25 cellular contexts compared by ENCODE assay signal in the genomic region with DNA sequence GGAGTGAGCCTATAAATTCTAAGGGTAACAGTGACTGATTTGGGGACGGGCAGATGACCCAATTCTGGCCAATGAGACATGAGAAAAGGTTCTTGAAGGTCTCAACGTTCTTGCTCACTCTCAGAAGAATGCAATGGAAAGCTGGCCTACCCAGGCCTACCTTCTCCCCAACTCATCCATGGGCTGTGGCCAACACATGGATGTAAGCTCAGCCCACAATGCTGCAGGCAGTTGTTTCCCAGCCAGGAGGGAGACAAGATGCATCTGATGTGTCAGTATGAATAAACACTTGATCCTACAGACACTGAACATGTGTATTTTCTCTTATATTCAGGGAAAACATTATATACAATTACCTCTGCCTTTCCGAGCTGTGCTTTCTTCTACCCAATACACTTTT.
"Had no signal": no experiment of that assay in that cellular context is flagged by ENCODE, and none has a peak within 500 bp of the region (broad histone marks: within the 10 kb centered on the region; RNA-seq: fewer than 3 reads in every experiment).

No MANE protein-coding gene starts in this region.

- H3K27me3 Mint-ChIP-seq: memory B cell; naive thymus-derived CD4-positive, alpha-beta T cell; natural killer cell treated with Interleukin-12 subunit alpha and Interleukin-12 subunit beta and Interleukin-15 and Interleukin-18, amount 100 ng/mL, for 72 hours; progenitor cell of endocrine pancreas; stimulated activated memory B cell treated with anti-CD40 and anti-IgM and Interleukin-4, amounts not matched to agents 10 μg/mL and 1 μg/mL and 100 μg/mL, for 72 hours; stimulated activated naive CD8-positive, alpha-beta T cell treated with anti-CD3 and anti-CD28 coated beads, Interleukin-15, amount 100 ng/mL, for 72 hours had no signal

- H3K4me3 ChIP-seq: hepatocyte, left ventricle myocardium inferior, lung, mucosa of descending colon, ovary, right atrium auricular region, right lobe of liver, smooth muscle cell, thyroid gland, transverse colon, upper lobe of left lung had no signal

- DNase-seq: islet precursor cell; left ventricle myocardium inferior; midbrain; mucosa of descending colon; naive thymus-derived CD4-positive, alpha-beta T cell; ovary; right lobe of liver; stimulated activated CD4-positive, alpha-beta T cell treated with anti-CD3 and anti-CD28 coated beads, Interleukin-1b, Interleukin-23, amount 100 ng/mL, for 48 hours; stimulated activated CD4-positive, alpha-beta T cell treated with anti-CD3 and anti-CD28 coated beads, Interleukin-2, amount 100 ng/mL, for 48 hours; stimulated activated CD4-positive, alpha-beta T cell treated with anti-CD3 and anti-CD28 coated beads, Interleukin-4, amount 100 ng/mL, for 4 hours; stimulated activated CD8-positive, alpha-beta memory T cell treated with anti-CD3 and anti-CD28 coated beads, Interleukin-4, amount 100 ng/mL, for 48 hours; stimulated activated naive CD4-positive, alpha-beta T cell treated with Interleukin-2 at 50 U/mL for 16 hours; stimulated activated naive CD8-positive, alpha-beta T cell treated with anti-CD3 and anti-CD28 coated beads, Interleukin-15, amount 100 ng/mL, for 72 hours; substantia nigra; thyroid gland; transverse colon; upper lobe of left lung had no signal

- H3K27ac Mint-ChIP-seq: memory B cell; natural killer cell treated with Interleukin-12 subunit alpha and Interleukin-12 subunit beta and Interleukin-15 and Interleukin-18, amount 100 ng/mL, for 72 hours; progenitor cell of endocrine pancreas; stimulated activated memory B cell treated with anti-CD40 and anti-IgM and Interleukin-4, amounts not matched to agents 10 μg/mL and 1 μg/mL and 100 μg/mL, for 72 hours; stimulated activated naive CD8-positive, alpha-beta T cell treated with anti-CD3 and anti-CD28 coated beads, Interleukin-15, amount 100 ng/mL, for 72 hours had no signal

- H3K4me3 Mint-ChIP-seq: memory B cell; naive thymus-derived CD4-positive, alpha-beta T cell; natural killer cell treated with Interleukin-12 subunit alpha and Interleukin-12 subunit beta and Interleukin-15 and Interleukin-18, amount 100 ng/mL, for 72 hours; stimulated activated memory B cell treated with anti-CD40 and anti-IgM and Interleukin-4, amounts not matched to agents 10 μg/mL and 1 μg/mL and 100 μg/mL, for 72 hours; stimulated activated naive CD8-positive, alpha-beta T cell treated with anti-CD3 and anti-CD28 coated beads, Interleukin-15, amount 100 ng/mL, for 72 hours had no signal

- H3K4me2 ChIP-seq: hepatocyte, smooth muscle cell had no signal

- H3K9me3 Mint-ChIP-seq: memory B cell; naive thymus-derived CD4-positive, alpha-beta T cell; natural killer cell treated with Interleukin-12 subunit alpha and Interleukin-12 subunit beta and Interleukin-15 and Interleukin-18, amount 100 ng/mL, for 72 hours; stimulated activated memory B cell treated with anti-CD40 and anti-IgM and Interleukin-4, amounts not matched to agents 10 μg/mL and 1 μg/mL and 100 μg/mL, for 72 hours; stimulated activated naive CD8-positive, alpha-beta T cell treated with anti-CD3 and anti-CD28 coated beads, Interleukin-15, amount 100 ng/mL, for 72 hours had no signal

- H3K4me1 Mint-ChIP-seq: stimulated activated naive CD8-positive, alpha-beta T cell treated with anti-CD3 and anti-CD28 coated beads, Interleukin-15, amount 100 ng/mL, for 72 hours had no signal

- H3K4me1 ChIP-seq: left ventricle myocardium inferior, right atrium auricular region, right lobe of liver, thyroid gland, upper lobe of left lung had no signal

- H3K27ac ChIP-seq: hepatocyte, left ventricle myocardium inferior, ovary, right atrium auricular region, right lobe of liver, thyroid gland, transverse colon, upper lobe of left lung had no signal

- H2AFZ ChIP-seq: hepatocyte had no signal

- H3K27me3 ChIP-seq: hepatocyte, ovary, right atrium auricular region, right lobe of liver, thyroid gland, transverse colon, upper lobe of left lung had no signal

- ATAC-seq: mucosa of descending colon; naive thymus-derived CD4-positive, alpha-beta T cell; natural killer cell treated with Interleukin-12 subunit alpha and Interleukin-12 subunit beta and Interleukin-15 and Interleukin-18, amount 100 ng/mL, for 72 hours; right lobe of liver; stimulated activated memory B cell treated with anti-CD40 and anti-IgM and Interleukin-4, amounts not matched to agents 10 μg/mL and 1 μg/mL and 100 μg/mL, for 72 hours; stimulated activated naive CD8-positive, alpha-beta T cell treated with anti-CD3 and anti-CD28 coated beads, Interleukin-15, amount 100 ng/mL, for 72 hours had no signal

- H3K9me3 ChIP-seq: left ventricle myocardium inferior, mucosa of descending colon, ovary, right atrium auricular region, right lobe of liver, thyroid gland, transverse colon, upper lobe of left lung had no signal
